30 cellular contexts compared by ENCODE assay signal in the genomic region with DNA sequence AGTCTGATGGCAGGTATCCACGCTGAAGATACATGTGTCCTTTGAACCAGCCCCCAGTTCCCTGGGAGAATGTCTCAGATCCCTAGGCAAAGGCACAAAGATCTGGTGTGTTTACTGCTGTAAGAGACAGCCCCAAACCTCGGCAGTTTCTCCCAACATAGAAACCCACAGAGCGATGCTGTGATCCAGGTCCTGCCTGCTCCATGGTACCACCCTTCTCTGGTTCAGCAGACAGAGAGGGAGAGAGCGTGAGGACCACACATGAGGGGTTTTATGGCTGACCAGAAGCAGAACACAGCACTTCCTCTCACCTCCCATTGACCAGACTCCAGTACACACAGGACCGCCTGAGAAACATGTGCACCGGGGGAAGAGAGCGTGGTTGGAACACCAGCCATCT. TPM values are rescaled to one million over a fixed set of nuclear protein-coding genes. Genes with fewer than 3 reads are reported as not detected.
DNase-seq lines count a peak whose midpoint lies in the region; ATAC-seq and TF ChIP-seq lines count a peak whose summit lies in the region.
"Had no signal": no experiment of that assay in that cellular context is flagged by ENCODE, and none has a peak within 500 bp of the region (broad histone marks: within the 10 kb centered on the region; RNA-seq: fewer than 3 reads in every experiment).

No MANE protein-coding gene starts in this region.

- ATAC-seq in natural killer cell treated with Interleukin-12 subunit alpha and Interleukin-12 subunit beta and Interleukin-15 and Interleukin-18, amount 100 ng/mL, for 72 hours = no peak
- no peak for ATAC-seq in HG02884 (IDR thresholded peaks at IDR 0.05; ENCODE audit: unreplicated experiment)
- ATAC-seq in HG02610 (IDR thresholded peaks at IDR 0.05; ENCODE audit: unreplicated experiment) = no peak
- ATAC-seq: CD8-positive, alpha-beta T cell; HepG2 had no signal

- DNase-seq in CD14-positive monocyte (ENCODE audit: low spot score) (no peak), H7 (peak; percentile 10), sigmoid colon (peak; percentile 33), NOMO-1 (lab: John Stamatoyannopoulos, UW; ENCODE audit: unreplicated experiment in 2 of 2) (no peak)
- peak; percentile 39 for DNase-seq in natural killer cell treated with Interleukin-12 subunit alpha and Interleukin-12 subunit beta and Interleukin-15 and Interleukin-18, amount 100 ng/mL, for 72 hours (ENCODE audit: low spot score)
- DNase-seq: C1 segment of cervical spinal cord; CD8-positive, alpha-beta T cell; DMS 273 treated with DMSO at 0.1 percent for 48 hours; DMS79; GF-D8; GOT3; HCEC 1CT; Karpas-422; NCI-H1092; NCI-H1417 treated with DMSO at 0.1 percent for 48 hours; NCI-H1694 treated with DMSO at 0.1 percent for 48 hours; NCI-H2081; NCI-H2171; NCI-H226; NCI-H510A; NCI-H69; OCI-M1; SIG-M5 had no signal

- H3K4me1 ChIP-seq in sigmoid colon = no peaks in the 10 kb centered on the region
- H3K4me1 ChIP-seq: Peyer's patch had no signal

- peak overlapping the region in 4 of 7 donors; percentile 44 to 78 (median 64) for H3K27ac Mint-ChIP-seq in CD14-positive monocyte
- no peak overlapping the region for H3K27ac Mint-ChIP-seq in natural killer cell treated with Interleukin-12 subunit alpha and Interleukin-12 subunit beta and Interleukin-15 and Interleukin-18, amount 100 ng/mL, for 72 hours
- H3K27ac Mint-ChIP-seq: CD8-positive, alpha-beta T cell had no signal

- peaks cover 51% of the 10 kb centered on the region for H3K4me1 Mint-ChIP-seq in CD14-positive monocyte
- no peaks in the 10 kb centered on the region for H3K4me1 Mint-ChIP-seq in natural killer cell treated with Interleukin-12 subunit alpha and Interleukin-12 subunit beta and Interleukin-15 and Interleukin-18, amount 100 ng/mL, for 72 hours (ENCODE audit: low read depth in 2 of 2)

- no peaks in the 10 kb centered on the region for H3K9me3 ChIP-seq in sigmoid colon
- H3K9me3 ChIP-seq: Peyer's patch had no signal

- H3K4me3 ChIP-seq in H7 (ENCODE audit: insufficient read depth, low read depth, low read length) (no peak overlapping the region), sigmoid colon (no peak overlapping the region)
- H3K4me3 ChIP-seq: Peyer's patch, SK-N-MC had no signal

- peaks cover 0 to 17% (median 5%) of the 10 kb centered on the region in 7 donors for H3K9me3 Mint-ChIP-seq in CD14-positive monocyte
- no peaks in the 10 kb centered on the region for H3K9me3 Mint-ChIP-seq in natural killer cell treated with Interleukin-12 subunit alpha and Interleukin-12 subunit beta and Interleukin-15 and Interleukin-18, amount 100 ng/mL, for 72 hours
- H3K9me3 Mint-ChIP-seq: CD8-positive, alpha-beta T cell had no signal

- no peak for TF ChIP-seq EP300 in sigmoid colon (IDR thresholded peaks at IDR 0.05)

- TF ChIP-seq CTCF in CD14-positive monocyte (IDR thresholded peaks at IDR 0.05) (no peak), sigmoid colon (IDR thresholded peaks at IDR 0.05) (no peak)

- H3K27me3 ChIP-seq in H7 (ENCODE audit: control insufficient read depth, insufficient read depth, low read length) = no peaks in the 10 kb centered on the region
- peaks cover 0 to 43% (median 14%) of the 10 kb centered on the region in 3 donors for H3K27me3 ChIP-seq in sigmoid colon
- H3K27me3 ChIP-seq: Peyer's patch had no signal

- no peak for TF ChIP-seq POLR2A in sigmoid colon (IDR thresholded peaks at IDR 0.05)

- H3K36me3 ChIP-seq in H7 (replicated peaks; ENCODE audit: control insufficient read depth, insufficient read depth, low read length) (no peaks in the 10 kb centered on the region), sigmoid colon (no peaks in the 10 kb centered on the region)
- H3K36me3 ChIP-seq: Peyer's patch had no signal

- no peak overlapping the region for H3K27ac ChIP-seq in sigmoid colon
- H3K27ac ChIP-seq: Peyer's patch, SK-N-MC had no signal

- WGBS in sigmoid colon, 2 donors = 80 to 88% methylated on average over 7 of the region's 7 CpGs

- H3K36me3 Mint-ChIP-seq in CD14-positive monocyte = peaks cover 4 to 7% of the 10 kb centered on the region in 2 donors
- H3K36me3 Mint-ChIP-seq in natural killer cell treated with Interleukin-12 subunit alpha and Interleukin-12 subunit beta and Interleukin-15 and Interleukin-18, amount 100 ng/mL, for 72 hours = no peaks in the 10 kb centered on the region
- H3K36me3 Mint-ChIP-seq: CD8-positive, alpha-beta T cell had no signal

- H3K27me3 Mint-ChIP-seq in CD14-positive monocyte (ENCODE audit: low read depth in 3 of 3) = peaks cover 32 to 39% (median 32%) of the 10 kb centered on the region in 3 donors
- H3K27me3 Mint-ChIP-seq in natural killer cell treated with Interleukin-12 subunit alpha and Interleukin-12 subunit beta and Interleukin-15 and Interleukin-18, amount 100 ng/mL, for 72 hours = no peaks in the 10 kb centered on the region

- H3K4me3 Mint-ChIP-seq in CD14-positive monocyte = no peak overlapping the region
- no peak overlapping the region for H3K4me3 Mint-ChIP-seq in natural killer cell treated with Interleukin-12 subunit alpha and Interleukin-12 subunit beta and Interleukin-15 and Interleukin-18, amount 100 ng/mL, for 72 hours
- H3K4me3 Mint-ChIP-seq: CD8-positive, alpha-beta T cell had no signal

- intact Hi-C loops in CD14-positive monocyte (cut with micrococcal nuclease) (no loop called here), sigmoid colon (cut with DNase I) (no loop called here)

RNA-seq across cellular contexts. Expression of a gene that starts 47.0 kb away (rescaled TPM):
- polyA plus RNA-seq in CD14-positive monocyte = 1,000 to 10,000 TPM; 6,268 to 7,680 TPM
- total RNA-seq in H7 (2014; rRNA removed; shearing (Covaris generic)) = not detected in 2 replicates
- total RNA-seq in natural killer cell treated with Interleukin-12 subunit alpha and Interleukin-12 subunit beta and Interleukin-15 and Interleukin-18, amount 100 ng/mL, for 72 hours = not detected
- total RNA-seq in sigmoid colon = 1 to 10 TPM; 1.2 to 6.9 (median 1.9) TPM
- 1 to 10 TPM in 2 of 3 donors, under 1 TPM in 1; 0.69 to 2.8 (median 1.2) TPM for polyA plus RNA-seq in sigmoid colon
- total RNA-seq: A673, HepG2, HT1080 had no signal
- polyA plus RNA-seq: HepG2 had no signal

Comparison
In these comparisons a context has a peak if more than half of its experiments do, and no peak if none do; other contexts are left out.
1. DNase-seq: peak in H7 (single experiment), natural killer cell treated with Interleukin-12 subunit alpha and Interleukin-12 subunit beta and Interleukin-15 and Interleukin-18, amount 100 ng/mL, for 72 hours (single experiment) and sigmoid colon (single experiment); none in CD14-positive monocyte (single experiment) and NOMO-1 (0 of 2).
2. H3K27ac Mint-ChIP-seq: peak in CD14-positive monocyte (4 of 7); none in natural killer cell treated with Interleukin-12 subunit alpha and Interleukin-12 subunit beta and Interleukin-15 and Interleukin-18, amount 100 ng/mL, for 72 hours (0 of 2).